29 cellular contexts compared by ENCODE assay signal in genomic region chr15:70465812-70466211, GRCh38.
"Had no signal": no experiment of that assay in that cellular context is flagged by ENCODE, and none has a peak within 500 bp of the region (broad histone marks: within the 10 kb centered on the region; RNA-seq: fewer than 3 reads in every experiment).

No MANE protein-coding gene starts in this region.

- H3K4me1 ChIP-seq: left ventricle myocardium inferior, right atrium auricular region, testis, transverse colon had no signal

- H3K36me3 ChIP-seq: left ventricle myocardium inferior, neural progenitor cell, neutrophil, right atrium auricular region, right lobe of liver, thyroid gland, transverse colon, upper lobe of right lung, uterus had no signal

- H3K9me3 ChIP-seq: left ventricle myocardium inferior, neutrophil, right atrium auricular region, right lobe of liver, testis, thyroid gland, transverse colon, upper lobe of right lung, uterus had no signal

- DNase-seq: hypothalamus; immature natural killer cell; left ventricle myocardium inferior; mesendoderm; naive B cell; natural killer cell; nephron progenitor cell; occipital lobe; right lobe of liver; stimulated activated CD4-positive, alpha-beta T cell treated with anti-CD3 and anti-CD28 coated beads, Interleukin-1b, Interleukin-23, amount 100 ng/mL, for 48 hours; stimulated activated CD4-positive, alpha-beta T cell treated with anti-CD3 and anti-CD28 coated beads, Interleukin-2, amount 100 ng/mL, for 48 hours; stimulated activated CD4-positive, alpha-beta T cell treated with anti-CD3 and anti-CD28 coated beads, Interleukin-4, amount 100 ng/mL, for 4 hours; stimulated activated CD8-positive, alpha-beta memory T cell treated with anti-CD3 and anti-CD28 coated beads, Interleukin-4, amount 100 ng/mL, for 48 hours; stimulated activated naive CD4-positive, alpha-beta T cell treated with Interleukin-2 at 50 U/mL for 16 hours; stimulated activated naive CD8-positive, alpha-beta T cell treated with anti-CD3 and anti-CD28 coated beads, Interleukin-15, amount 100 ng/mL, for 72 hours; substantia nigra; testis; thyroid gland; transverse colon; uterus had no signal

- H3K27me3 ChIP-seq: neural progenitor cell, neutrophil, right atrium auricular region, right lobe of liver, testis, thyroid gland, transverse colon, upper lobe of right lung, uterus had no signal

- H3K4me2 ChIP-seq: neural progenitor cell, smooth muscle cell had no signal

- ATAC-seq: natural killer cell; right lobe of liver; stimulated activated memory B cell treated with anti-CD40 and anti-IgM and Interleukin-4, amounts not matched to agents 10 μg/mL and 1 μg/mL and 100 μg/mL, for 72 hours; stimulated activated naive CD8-positive, alpha-beta T cell treated with anti-CD3 and anti-CD28 coated beads, Interleukin-15, amount 100 ng/mL, for 72 hours; upper lobe of right lung had no signal

- FAIRE-seq: islet of Langerhans had no signal

- H2AFZ ChIP-seq: neural progenitor cell, parathyroid adenoma had no signal

- H3K4me3 ChIP-seq: left ventricle myocardium inferior, lung, neural progenitor cell, right atrium auricular region, right lobe of liver, smooth muscle cell, testis, thyroid gland, transverse colon, upper lobe of right lung, uterus had no signal

- H3K27ac ChIP-seq: left ventricle myocardium inferior, neural progenitor cell, neutrophil, parathyroid adenoma, right atrium auricular region, right lobe of liver, testis, thyroid gland, transverse colon, upper lobe of right lung, uterus had no signal

- H3K9ac ChIP-seq: neural progenitor cell, parathyroid adenoma had no signal

- H3K79me2 ChIP-seq: parathyroid adenoma had no signal
